ENCODE assay signal across 17 cellular contexts in genomic region chr17:20223808-20224328, GRCh38.
DNase-seq lines count a peak whose midpoint lies in the region; ATAC-seq, FAIRE-seq and TF ChIP-seq lines count a peak whose summit lies in the region.
"Had no signal": no experiment of that assay in that cellular context is flagged by ENCODE, and none has a peak within 500 bp of the region (broad histone marks: within the 10 kb centered on the region; RNA-seq: fewer than 3 reads in every experiment).

No MANE protein-coding gene starts in this region.

- WGBS in HepG2 (ENCODE audit: low lambda C conversion rate) = 68% methylated on average over 3 of the region's 3 CpGs
- 52% methylated on average over 3 of the region's 3 CpGs for WGBS in right lobe of liver (ENCODE audit: insufficient coverage, low coverage, low lambda C conversion rate, missing lambda C conversion rate)
- WGBS in hepatocyte (ENCODE audit: low lambda C conversion rate, missing lambda C conversion rate) = 49% methylated on average over 3 of the region's 3 CpGs
- 79% methylated on average over 3 of the region's 3 CpGs for WGBS in upper lobe of left lung, 2 donors

- H4K20me1 ChIP-seq in HepG2 (ENCODE audit: insufficient read depth, low read length) (no peaks in the 10 kb centered on the region), astrocyte (ENCODE audit: insufficient read depth, low read length) (peaks cover 21% of the 10 kb centered on the region), hepatocyte (ENCODE audit: insufficient read depth, poor library complexity, severe bottlenecking) (no peaks in the 10 kb centered on the region)

- FAIRE-seq in HepG2 (lab: Jason Lieb, UNC) (no peak), astrocyte (lab: Jason Lieb, UNC) (no peak)

- H3K4me1 Mint-ChIP-seq in astrocyte (ENCODE audit: low read depth, unreplicated experiment) (peaks cover 49% of the 10 kb centered on the region), type B pancreatic cell (ENCODE audit: unreplicated experiment) (peaks cover 21% of the 10 kb centered on the region)

- H3K4me3 Mint-ChIP-seq in astrocyte (ENCODE audit: unreplicated experiment) (no peak overlapping the region), type B pancreatic cell (no peak overlapping the region)
- H3K4me3 Mint-ChIP-seq: activated CD4-positive, alpha-beta memory T cell treated with anti-CD3 and anti-CD28 coated beads, Interleukin-2, amount 10 ng/mL, durations not matched to agents 7 days and 5 days; activated T-helper 1 cell treated with anti-CD3 and anti-CD28 coated beads, Interleukin-12 subunit alpha, Interleukin-12 subunit beta, Interleukin-2, Interleukin-4 antibody, amounts not matched to agents 30 ng/mL and 10 ng/mL and 1 ng/mL, durations not matched to agents 14 hours and 24 hours and 36 hours had no signal

- H3K36me3 Mint-ChIP-seq in astrocyte (ENCODE audit: low read depth, unreplicated experiment) (peaks cover 4% of the 10 kb centered on the region), type B pancreatic cell (peaks cover 9% of the 10 kb centered on the region)

- CTCF ChIA-PET in HepG2 (lab: Yijun Ruan, JAX; ENCODE audit: low intra/inter-chr PET ratio, low total read pairs) = no interaction called here

- TF ChIP-seq CTCF in HepG2 (CRISPR knock-in tag; IDR thresholded peaks at IDR 0.05) = no peak
- no peak for TF ChIP-seq CTCF in right lobe of liver (IDR thresholded peaks at IDR 0.05)
- no peak for TF ChIP-seq CTCF in astrocyte (IDR thresholded peaks at IDR 0.05; ENCODE audit: insufficient read depth, low read depth, low read length)
- peak; percentile 9 for TF ChIP-seq CTCF in hepatocyte (IDR thresholded peaks at IDR 0.05; ENCODE audit: poor library complexity)
- no peak for TF ChIP-seq CTCF in type B pancreatic cell (conservative IDR thresholded peaks at IDR 0.05)
- no peak for TF ChIP-seq CTCF in upper lobe of left lung (IDR thresholded peaks at IDR 0.05)

- H3K9ac ChIP-seq in HepG2 (ENCODE audit: insufficient read depth, low read depth, low read length) (no peak overlapping the region), astrocyte (ENCODE audit: low read length) (no peak overlapping the region)

- no peak overlapping the region for H2AFZ ChIP-seq in HepG2 (ENCODE audit: low read length)
- no peak overlapping the region for H2AFZ ChIP-seq in astrocyte (ENCODE audit: low read depth, low read length)
- no peak overlapping the region for H2AFZ ChIP-seq in hepatocyte

- no peaks in the 10 kb centered on the region for H3K27me3 ChIP-seq in HepG2 (ENCODE audit: control insufficient read depth in 1 of 2, insufficient read depth in 2 of 2, low read length in 2 of 2)
- H3K27me3 ChIP-seq in right lobe of liver = no peaks in the 10 kb centered on the region
- H3K27me3 ChIP-seq in astrocyte (ENCODE audit: insufficient read depth, low read length) = no peaks in the 10 kb centered on the region
- no peaks in the 10 kb centered on the region for H3K27me3 ChIP-seq in hepatocyte
- H3K27me3 ChIP-seq in upper lobe of left lung = no peaks in the 10 kb centered on the region
- H3K27me3 ChIP-seq: ovary had no signal

- TF ChIP-seq EP300 in HepG2 (IDR thresholded peaks at IDR 0.05; ENCODE audit: low read depth in 2 of 2, low read length in 2 of 2) (no peak), HepG2 (CRISPR knock-in tag; IDR thresholded peaks at IDR 0.05; ENCODE audit: borderline replicate concordance) (no peak), upper lobe of left lung (IDR thresholded peaks at IDR 0.05) (no peak)

- H3K9me3 Mint-ChIP-seq in astrocyte (ENCODE audit: unreplicated experiment) (peaks cover 2% of the 10 kb centered on the region), type B pancreatic cell (peaks cover 4% of the 10 kb centered on the region)
- H3K9me3 Mint-ChIP-seq: activated CD4-positive, alpha-beta memory T cell treated with anti-CD3 and anti-CD28 coated beads, Interleukin-2, amount 10 ng/mL, durations not matched to agents 7 days and 5 days; activated T-helper 1 cell treated with anti-CD3 and anti-CD28 coated beads, Interleukin-12 subunit alpha, Interleukin-12 subunit beta, Interleukin-2, Interleukin-4 antibody, amounts not matched to agents 30 ng/mL and 10 ng/mL and 1 ng/mL, durations not matched to agents 14 hours and 24 hours and 36 hours had no signal

- H3K9me3 ChIP-seq in HepG2 (ENCODE audit: low read length) (no peaks in the 10 kb centered on the region), right lobe of liver (no peaks in the 10 kb centered on the region), astrocyte (ENCODE audit: insufficient read depth, low read depth, low read length) (no peaks in the 10 kb centered on the region), hepatocyte (ENCODE audit: low read depth) (no peaks in the 10 kb centered on the region), upper lobe of left lung (no peaks in the 10 kb centered on the region)
- H3K9me3 ChIP-seq: ovary had no signal

- no peaks in the 10 kb centered on the region for H3K9me2 ChIP-seq in hepatocyte (replicated peaks; ENCODE audit: insufficient read depth)

- H3K27ac ChIP-seq in HepG2 (ENCODE audit: extremely low read length, insufficient read depth, low read length) (no peak overlapping the region), right lobe of liver (no peak overlapping the region), astrocyte (ENCODE audit: low read depth, low read length) (no peak overlapping the region), hepatocyte (no peak overlapping the region), upper lobe of left lung (no peak overlapping the region)

- no peak for TF ChIP-seq RAD21 in HepG2 (CRISPR knock-in tag; IDR thresholded peaks at IDR 0.05)

- no peaks in the 10 kb centered on the region for H3K79me2 ChIP-seq in HepG2 (ENCODE audit: insufficient read depth, low read length)
- peaks cover 31% of the 10 kb centered on the region for H3K79me2 ChIP-seq in astrocyte (ENCODE audit: insufficient read depth, low read length)
- peaks cover 23% of the 10 kb centered on the region for H3K79me2 ChIP-seq in hepatocyte

- no peak for DNase-seq in HepG2 (ENCODE audit: low spot score)
- DNase-seq in right lobe of liver = no peak
- no peak for DNase-seq in astrocyte (ENCODE audit: low read depth)
- no peak for DNase-seq in hepatocyte (ENCODE audit: low spot score)
- DNase-seq in type B pancreatic cell (ENCODE audit: extremely low spot score, unreplicated experiment) = no peak
- DNase-seq in germinal center (ENCODE audit: low spot score) = no peak
- no peak for DNase-seq in upper lobe of left lung
- DNase-seq: activated CD4-positive, alpha-beta memory T cell treated with anti-CD3 and anti-CD28 coated beads, Interleukin-2, amount 10 ng/mL, durations not matched to agents 7 days and 5 days; cortex of kidney; GDM1; HCEC 1CT; ovary; stimulated activated CD4-positive, alpha-beta T cell treated with anti-CD3 and anti-CD28 coated beads, Interleukin-12 subunit alpha, Interleukin-12 subunit beta, amount 100 ng/mL, for 4 hours; stimulated activated naive CD4-positive, alpha-beta T cell treated with Interleukin-2 at 50 U/mL for 16 hours had no signal

- H3K4me2 ChIP-seq in HepG2 (ENCODE audit: low read depth, low read length) = no peak overlapping the region
- H3K4me2 ChIP-seq in astrocyte (ENCODE audit: low read length) = no peak overlapping the region
- no peak overlapping the region for H3K4me2 ChIP-seq in hepatocyte

- H3K4me3 ChIP-seq in HepG2 (replicated peaks in 1 of 3; ENCODE audit: insufficient read depth in 1 of 3, low read depth in 2 of 3, low read length in 3 of 3) (no peak overlapping the region), right lobe of liver (no peak overlapping the region), astrocyte (ENCODE audit: insufficient read depth, low read depth, low read length) (no peak overlapping the region), hepatocyte (no peak overlapping the region), upper lobe of left lung (no peak overlapping the region)
- H3K4me3 ChIP-seq: ovary had no signal

- H3K27me3 Mint-ChIP-seq in astrocyte (ENCODE audit: low read depth, unreplicated experiment) (no peaks in the 10 kb centered on the region), type B pancreatic cell (no peaks in the 10 kb centered on the region)

- BruUV-seq in HepG2 (replicated peaks; lab: Mats Ljungman, UMichigan) = no TSS peak

- H3K27ac Mint-ChIP-seq in astrocyte (ENCODE audit: unreplicated experiment) (peak overlapping the region; percentile 50), type B pancreatic cell (peak overlapping the region; percentile 4)
- H3K27ac Mint-ChIP-seq: activated CD4-positive, alpha-beta memory T cell treated with anti-CD3 and anti-CD28 coated beads, Interleukin-2, amount 10 ng/mL, durations not matched to agents 7 days and 5 days; activated T-helper 1 cell treated with anti-CD3 and anti-CD28 coated beads, Interleukin-12 subunit alpha, Interleukin-12 subunit beta, Interleukin-2, Interleukin-4 antibody, amounts not matched to agents 30 ng/mL and 10 ng/mL and 1 ng/mL, durations not matched to agents 14 hours and 24 hours and 36 hours had no signal

- H3K36me3 ChIP-seq in HepG2 (replicated peaks in 1 of 2; ENCODE audit: control insufficient read depth in 1 of 2, insufficient read depth in 2 of 2, low read length in 2 of 2) (no peaks in the 10 kb centered on the region), right lobe of liver (no peaks in the 10 kb centered on the region), astrocyte (ENCODE audit: insufficient read depth, low read length) (no peaks in the 10 kb centered on the region), hepatocyte (replicated peaks; ENCODE audit: insufficient read depth, low read depth) (no peaks in the 10 kb centered on the region), upper lobe of left lung (peaks cover 0 to 8% (median 0%) of the 10 kb centered on the region in 4 donors)
- H3K36me3 ChIP-seq: ovary had no signal

- intact Hi-C loops in HepG2 (cut with micrococcal nuclease; ENCODE audit: unreplicated experiment) (no loop called here), right lobe of liver (cut with DNase I) (loop anchor here in 1 of 2 donors (10.0 kb wide), 1 partner anchor 771 kb away; no protein-coding TSS in a partner anchor)

- POLR2A ChIA-PET in HepG2 (lab: Yijun Ruan, JAX) = interaction anchor here (0.6 kb wide), 1 partner anchor 1094 kb away, joined by 3 read pairs; no protein-coding TSS in a partner anchor

- in situ Hi-C loops in HepG2 (cut with HindIII; ENCODE audit: extremely low pct_ligation_motif_present, low pct_unique_long_range_greater_than_20kb) = loop anchor here (10.0 kb wide), 2 partner anchors 91 to 99 kb away; no protein-coding TSS in a partner anchor

- TF ChIP-seq POLR2A in HepG2 (IDR thresholded peaks at IDR 0.05; ENCODE audit: insufficient read depth in 1 of 2, low read depth in 2 of 2, low read length in 2 of 2) (no peak), right lobe of liver (IDR thresholded peaks at IDR 0.05) (no peak), upper lobe of left lung (IDR thresholded peaks at IDR 0.05) (no peak)

- H3K4me1 ChIP-seq in HepG2 (ENCODE audit: insufficient read depth, low read length) (no peaks in the 10 kb centered on the region), right lobe of liver (no peaks in the 10 kb centered on the region), astrocyte (ENCODE audit: insufficient read depth, low read length) (peaks cover 6% of the 10 kb centered on the region), hepatocyte (ENCODE audit: insufficient read depth) (no peaks in the 10 kb centered on the region), upper lobe of left lung (no peaks in the 10 kb centered on the region)

- no peak for ATAC-seq in HepG2
- no peak for ATAC-seq in right lobe of liver
- no peak for ATAC-seq in upper lobe of left lung (ENCODE audit: low FRiP score in 2 of 2)
- no peak for ATAC-seq in GM18861 (IDR thresholded peaks at IDR 0.05; ENCODE audit: unreplicated experiment)
- ATAC-seq: esophagus mucosa had no signal
